21 cellular contexts compared by ENCODE assay signal in the genomic region with DNA sequence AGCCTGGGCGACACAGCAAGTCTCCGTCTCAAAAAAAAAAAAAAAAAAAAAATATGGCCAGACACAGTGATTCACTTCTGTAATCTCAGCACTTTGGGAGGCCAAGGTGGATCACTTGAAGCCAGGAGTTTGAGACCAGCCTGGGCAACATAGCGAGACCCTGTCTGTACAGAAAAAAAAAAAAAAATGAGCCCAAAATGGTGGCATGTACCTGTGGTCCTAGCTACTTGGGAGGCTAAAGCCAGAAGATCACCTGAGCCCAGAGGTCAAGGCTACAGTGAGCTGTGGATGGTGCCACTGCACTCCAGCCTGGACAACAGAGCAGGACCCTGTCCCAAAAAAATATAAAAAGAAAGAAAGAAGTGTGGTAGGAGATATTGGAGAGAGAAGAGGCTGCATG.
"Had no signal": no experiment of that assay in that cellular context is flagged by ENCODE, and none has a peak within 500 bp of the region (broad histone marks: within the 10 kb centered on the region; RNA-seq: fewer than 3 reads in every experiment).

No MANE protein-coding gene starts in this region.

- H3K4me3 Mint-ChIP-seq: activated CD4-positive, alpha-beta T cell treated with anti-CD3 and anti-CD28 coated beads, Interleukin-2, amount 10 ng/mL, durations not matched to agents 7 days and 5 days; activated CD8-positive, alpha-beta T cell treated with anti-CD3 and anti-CD28 coated beads for 36 hours; activated naive CD4-positive, alpha-beta T cell treated with anti-CD3 and anti-CD28 coated beads, Interleukin-2, amount 50 U/mL, for 24 hours; activated T-cell treated with anti-CD3 and anti-CD28 coated beads, Interleukin-2, amount 50 U/mL, for 4 hours; activated T-helper 17 cell treated with anti-CD3 and anti-CD28 coated beads, Interleukin-2, amount 50 U/mL, for 72 hours; nephron progenitor cell; T-helper 1 cell treated with Interleukin-12 subunit alpha and Interleukin-12 subunit beta and Interleukin-4 antibody, amounts not matched to agents 30 μg/mL and 1 μg/mL, for 36 hours had no signal

- H3K27me3 Mint-ChIP-seq: activated CD8-positive, alpha-beta T cell treated with anti-CD3 and anti-CD28 coated beads for 36 hours; activated naive CD4-positive, alpha-beta T cell treated with anti-CD3 and anti-CD28 coated beads, Interleukin-2, amount 50 U/mL, for 24 hours; activated T-helper 17 cell treated with anti-CD3 and anti-CD28 coated beads, Interleukin-2, amount 50 U/mL, for 72 hours had no signal

- H3K27ac ChIP-seq: cardiac muscle cell, coronary artery, lower lobe of right lung, ovary, prostate gland, sigmoid colon, testis had no signal

- DNase-seq: cerebellar nuclear complex, left lung, lower lobe of right lung, nephron progenitor cell, sigmoid colon had no signal

- H3K27me3 ChIP-seq: cardiac muscle cell, dorsolateral prefrontal cortex, heart left ventricle, left lung, ovary, sigmoid colon, testis, transverse colon had no signal

- H3K27ac Mint-ChIP-seq: activated CD4-positive, alpha-beta T cell treated with anti-CD3 and anti-CD28 coated beads, Interleukin-2, amount 10 ng/mL, durations not matched to agents 7 days and 5 days; activated CD8-positive, alpha-beta T cell treated with anti-CD3 and anti-CD28 coated beads for 36 hours; activated T-helper 17 cell treated with anti-CD3 and anti-CD28 coated beads, Interleukin-2, amount 50 U/mL, for 72 hours; nephron progenitor cell; T-helper 1 cell treated with Interleukin-12 subunit alpha and Interleukin-12 subunit beta and Interleukin-4 antibody, amounts not matched to agents 30 μg/mL and 1 μg/mL, for 36 hours had no signal

- H3K9me3 Mint-ChIP-seq: activated CD4-positive, alpha-beta T cell treated with anti-CD3 and anti-CD28 coated beads, Interleukin-2, amount 10 ng/mL, durations not matched to agents 7 days and 5 days; activated CD8-positive, alpha-beta T cell treated with anti-CD3 and anti-CD28 coated beads for 36 hours; activated naive CD4-positive, alpha-beta T cell treated with anti-CD3 and anti-CD28 coated beads, Interleukin-2, amount 50 U/mL, for 24 hours; activated T-cell treated with anti-CD3 and anti-CD28 coated beads, Interleukin-2, amount 50 U/mL, for 4 hours; activated T-helper 17 cell treated with anti-CD3 and anti-CD28 coated beads, Interleukin-2, amount 50 U/mL, for 72 hours; T-helper 1 cell treated with Interleukin-12 subunit alpha and Interleukin-12 subunit beta and Interleukin-4 antibody, amounts not matched to agents 30 μg/mL and 1 μg/mL, for 36 hours had no signal

- ATAC-seq: activated CD8-positive, alpha-beta T cell treated with anti-CD3 and anti-CD28 coated beads for 36 hours; activated T-cell treated with anti-CD3 and anti-CD28 coated beads, Interleukin-2, amount 50 U/mL, for 4 hours; activated T-helper 17 cell treated with anti-CD3 and anti-CD28 coated beads, Interleukin-2, amount 50 U/mL, for 72 hours; heart left ventricle; left lung; lower lobe of right lung; stimulated activated naive CD8-positive, alpha-beta T cell treated with anti-CD3 and anti-CD28 coated beads, Interleukin-15, Interleukin-2, amounts not matched to agents 100 U/mL and 50 U/mL, for 24 hours had no signal

- H3K9me3 ChIP-seq: heart left ventricle, left lung, lower lobe of right lung, ovary, prostate gland, sigmoid colon, testis, transverse colon had no signal

- H3K4me3 ChIP-seq: cardiac muscle cell, coronary artery, heart left ventricle, left lung, lower lobe of right lung, prostate gland, sigmoid colon, smooth muscle cell, testis, transverse colon had no signal

- H3K4me2 ChIP-seq: smooth muscle cell had no signal

- H3K36me3 ChIP-seq: cardiac muscle cell, left lung, lower lobe of right lung, ovary, prostate gland, sigmoid colon, transverse colon had no signal
